Comparison of ENCODE assay signal across 11 cellular contexts in the genomic region with DNA sequence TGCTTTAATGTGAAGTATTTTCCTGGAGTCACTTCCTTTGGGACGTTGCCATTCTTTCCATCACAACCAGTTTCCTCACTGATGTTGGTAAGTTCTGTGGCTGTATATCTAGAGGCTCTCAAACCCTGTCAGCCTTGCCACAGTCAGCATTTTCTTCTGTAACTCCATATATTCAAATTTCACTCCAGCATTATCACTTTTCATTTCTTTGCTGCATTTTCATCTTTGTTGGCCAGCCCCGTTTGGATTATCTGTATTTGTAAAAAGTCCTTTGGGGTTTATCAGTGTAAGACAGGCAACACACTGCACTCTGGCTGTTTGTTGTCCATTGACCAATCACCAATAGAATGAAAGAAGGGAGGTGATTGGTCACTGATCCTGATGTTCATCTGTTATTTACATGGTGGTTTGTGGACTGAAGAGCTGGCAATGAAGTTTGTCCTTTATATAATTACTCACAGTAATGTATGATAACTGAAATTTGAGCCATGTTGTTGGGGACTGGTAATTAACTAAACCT. TPM values are rescaled to one million over a fixed set of nuclear protein-coding genes. Genes with fewer than 3 reads are reported as not detected.
DNase-seq lines count a peak whose midpoint lies in the region; ATAC-seq, FAIRE-seq and TF ChIP-seq lines count a peak whose summit lies in the region.
"Had no signal": no experiment of that assay in that cellular context is flagged by ENCODE, and none has a peak within 500 bp of the region (broad histone marks: within the 10 kb centered on the region; RNA-seq: fewer than 3 reads in every experiment).

No MANE protein-coding gene starts in this region.

- peaks cover 2% of the 10 kb centered on the region for H3K4me1 ChIP-seq in fibroblast of lung (ENCODE audit: control insufficient read depth, extremely low read depth, insufficient read depth, low read length)

- DNase-seq in AG08395 (ENCODE audit: low spot score): peak; percentile 41
- peak; percentile 63 for DNase-seq in LHCN-M2 (ENCODE audit: low read depth)
- peak; percentile 38 to 61 for DNase-seq in fibroblast of lung (ENCODE audit: low read depth in 2 of 2)
- DNase-seq in urothelium cell line (ENCODE audit: low spot score): no peak
- DNase-seq in T-cell: no peak
- DNase-seq: activated naive CD8-positive, alpha-beta T cell treated with anti-CD3 and anti-CD28 coated beads for 36 hours; NCI-H187; stimulated activated naive CD4-positive, alpha-beta T cell treated with Interleukin-2 at 50 U/mL for 16 hours had no signal

- FAIRE-seq in urothelium cell line (lab: Jason Lieb, UNC): no peak

- no peak overlapping the region for H3K4me3 Mint-ChIP-seq in T-cell
- H3K4me3 Mint-ChIP-seq: activated naive CD8-positive, alpha-beta T cell treated with anti-CD3 and anti-CD28 coated beads for 36 hours had no signal

- POLR2A ChIA-PET in T-cell (lab: Charles Lee): no interaction called here

- peak; percentile 89 for ATAC-seq in GM19324 (IDR thresholded peaks at IDR 0.05; ENCODE audit: low FRiP score, unreplicated experiment)
- no peak for ATAC-seq in GM18873 (IDR thresholded peaks at IDR 0.05; ENCODE audit: low FRiP score, unreplicated experiment)
- ATAC-seq in HG02884 (IDR thresholded peaks at IDR 0.05; ENCODE audit: unreplicated experiment): no peak
- ATAC-seq in T-cell (replicated peaks in 1 of 4): no peak

- H3K27me3 Mint-ChIP-seq in T-cell: no peaks in the 10 kb centered on the region
- H3K27me3 Mint-ChIP-seq: activated naive CD8-positive, alpha-beta T cell treated with anti-CD3 and anti-CD28 coated beads for 36 hours had no signal

- no peak for TF ChIP-seq CTCF in fibroblast of lung (conservative IDR thresholded peaks at IDR 0.05 in 1 of 2, IDR thresholded peaks at IDR 0.05 in 1 of 2; ENCODE audit: low read depth in 1 of 2, low read length in 2 of 2)

- no peak overlapping the region for H3K27ac ChIP-seq in fibroblast of lung (ENCODE audit: insufficient read depth, low read length)

- H4K20me1 ChIP-seq in fibroblast of lung (ENCODE audit: control insufficient read depth, extremely low read depth, insufficient read depth, low read length): no peaks in the 10 kb centered on the region

- peaks cover 20 to 38% (median 35%) of the 10 kb centered on the region in 3 donors for H3K4me1 Mint-ChIP-seq in T-cell

- H3K36me3 Mint-ChIP-seq in T-cell: peaks cover 20% of the 10 kb centered on the region

- CTCF ChIA-PET in T-cell (lab: Charles Lee): interaction anchor here in 1 of 2 donors (1.6 kb wide), 1 partner anchor 85 kb away, joined by 7 read pairs; a partner anchor contains a TSS

- H2AFZ ChIP-seq in fibroblast of lung (ENCODE audit: low read length): no peak overlapping the region

- H3K27ac Mint-ChIP-seq in T-cell: peak overlapping the region in 1 of 2 donors; percentile 48
- H3K27ac Mint-ChIP-seq: activated naive CD8-positive, alpha-beta T cell treated with anti-CD3 and anti-CD28 coated beads for 36 hours had no signal

- no peaks in the 10 kb centered on the region for H3K27me3 ChIP-seq in fibroblast of lung (ENCODE audit: control insufficient read depth, insufficient read depth, low read length)

- peaks cover 2% of the 10 kb centered on the region for H3K36me3 ChIP-seq in fibroblast of lung (ENCODE audit: control insufficient read depth, insufficient read depth, low read length)

- H3K4me3 ChIP-seq in fibroblast of lung (replicated peaks in 1 of 4; ENCODE audit: control extremely low read depth in 1 of 4, insufficient read depth in 1 of 4, low read depth in 3 of 4, low read length in 4 of 4): no peak overlapping the region

- H3K4me2 ChIP-seq in fibroblast of lung (ENCODE audit: extremely low read depth, insufficient read depth, low read length): peak overlapping the region; percentile 7

- no peaks in the 10 kb centered on the region for H3K9me3 ChIP-seq in fibroblast of lung (ENCODE audit: control insufficient read depth, insufficient read depth, low read depth, low read length)

- peaks cover 59% of the 10 kb centered on the region for H3K79me2 ChIP-seq in fibroblast of lung (ENCODE audit: control insufficient read depth, insufficient read depth, low read length)

- no peak overlapping the region for H3K9ac ChIP-seq in fibroblast of lung (ENCODE audit: insufficient read depth, low read length)

- no peaks in the 10 kb centered on the region for H3K9me3 Mint-ChIP-seq in T-cell
- H3K9me3 Mint-ChIP-seq: activated naive CD8-positive, alpha-beta T cell treated with anti-CD3 and anti-CD28 coated beads for 36 hours had no signal

RNA-seq across cellular contexts. Expression of a gene that starts 20.3 kb away (rescaled TPM):
- total RNA-seq in LHCN-M2 (2014; rRNA removed) (73.2 and 84.3 TPM in 2 replicates), fibroblast of lung (20.5 and 20.6 TPM in 2 replicates), T-cell (10 to 100 TPM; 37.4 to 44.1 (median 40.6) TPM)
- polyA plus RNA-seq in LHCN-M2 (2012): 39.8 TPM
- polyA plus RNA-seq in fibroblast of lung: 93.3 and 99.9 TPM in 2 replicates
- polyA plus RNA-seq in fibroblast of lung (2012): 58.0 and 67.5 TPM in 2 replicates
- 17.5 and 19.2 TPM in 2 replicates for polyA minus RNA-seq in fibroblast of lung (ENCODE audit: low replicate concordance)

RNA-seq across cellular contexts. Expression of a gene that starts 36.5 kb away (rescaled TPM):
- total RNA-seq in LHCN-M2 (2014; rRNA removed) (28.2 and 30.5 TPM in 2 replicates), fibroblast of lung (21.5 and 28.2 TPM in 2 replicates), T-cell (10 to 100 TPM; 17.4 to 33.1 (median 28.5) TPM)
- polyA plus RNA-seq in LHCN-M2 (2012): 9.6 TPM
- polyA plus RNA-seq in fibroblast of lung: 18.0 and 22.7 TPM in 2 replicates
- 13.5 and 16.9 TPM in 2 replicates for polyA plus RNA-seq in fibroblast of lung (2012)
- polyA minus RNA-seq in fibroblast of lung (ENCODE audit: low replicate concordance): 15.6 and 16.6 TPM in 2 replicates

Comparison
In these comparisons a context has a peak if more than half of its experiments do, and no peak if none do; other contexts are left out.
1. DNase-seq: peak in AG08395 (single experiment), LHCN-M2 (single experiment) and fibroblast of lung (2 of 2); none in urothelium cell line (single experiment) and T-cell (0 of 34).